Comparison of ENCODE assay signal across 29 cellular contexts in the genomic region with DNA sequence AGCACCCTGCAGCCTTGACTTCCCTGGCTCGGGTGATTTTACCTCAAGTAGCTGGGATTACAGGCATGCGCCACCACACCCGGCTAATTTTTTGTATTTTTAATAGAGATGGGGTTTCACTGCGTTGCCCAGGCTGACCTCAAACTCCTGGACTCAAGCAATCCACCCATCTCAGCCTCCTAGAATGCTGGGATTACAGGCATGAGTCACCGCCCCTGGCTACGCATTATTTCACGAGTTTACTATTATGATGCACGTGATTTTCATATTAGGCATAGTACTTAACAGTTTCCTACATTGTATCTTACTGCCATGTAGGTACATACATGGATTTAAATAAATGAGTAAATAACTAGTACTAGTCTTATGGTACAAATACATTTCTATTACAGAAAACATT.
"Had no signal": no experiment of that assay in that cellular context is flagged by ENCODE, and none has a peak within 500 bp of the region (broad histone marks: within the 10 kb centered on the region; RNA-seq: fewer than 3 reads in every experiment).

No MANE protein-coding gene starts in this region.

- ATAC-seq: activated CD8-positive, alpha-beta memory T cell treated with anti-CD3 and anti-CD28 coated beads, Interleukin-2, amount 10 ng/mL, durations not matched to agents 7 days and 5 days; PC-3; Right ventricle myocardium inferior had no signal

- H3K27ac ChIP-seq: ascending aorta, KMS-11, Peyer's patch, RWPE1, WERI-Rb-1 had no signal

- H3K4me2 ChIP-seq: KMS-11 had no signal

- H3K4me1 ChIP-seq: ascending aorta had no signal

- H3K9me3 ChIP-seq: ascending aorta, Peyer's patch had no signal

- H3K36me3 ChIP-seq: WERI-Rb-1 had no signal

- H3K9ac ChIP-seq: KMS-11 had no signal

- DNase-seq: activated CD4-positive, alpha-beta memory T cell treated with anti-CD3 and anti-CD28 coated beads, Interleukin-2, amount 10 ng/mL, durations not matched to agents 7 days and 5 days; activated CD4-positive, alpha-beta T cell treated with anti-CD3 and anti-CD28 coated beads for 1 hour; activated CD4-positive, alpha-beta T cell treated with anti-CD3 and anti-CD28 coated beads for 48 hours; activated CD4-positive, CD25-positive, alpha-beta regulatory T cell; activated CD8-positive, alpha-beta memory T cell treated with anti-CD3 and anti-CD28 coated beads for 24 hours; activated CD8-positive, alpha-beta memory T cell treated with anti-CD3 and anti-CD28 coated beads, Interleukin-2, amount 10 ng/mL, durations not matched to agents 7 days and 5 days; activated effector memory CD4-positive, alpha-beta T cell treated with anti-CD3 and anti-CD28 coated beads, Interleukin-2, amount 50 U/mL, for 16 hours; activated naive CD4-positive, alpha-beta T cell; activated naive CD4-positive, alpha-beta T cell treated with anti-CD3 and anti-CD28 coated beads, Interleukin-2, amount 50 U/mL, for 16 hours; activated naive CD8-positive, alpha-beta T cell treated with anti-CD3 and anti-CD28 coated beads for 36 hours; amygdala; NCI-H1105; NCI-H1417 treated with DMSO at 0.1 percent for 48 hours; NCI-H1694; NCI-H1930; NCI-H345; NCI-H526; NCI-H748 treated with DMSO at 0.1 percent for 48 hours; NK-92 treated with Interleukin-12 subunit alpha and Interleukin-12 subunit beta, amount 100 ng/mL, for 24 hours; PC-3; Peyer's patch; SIG-M5; SW 1271; T1000; WERI-Rb-1 had no signal

- H3K4me3 ChIP-seq: ascending aorta, Peyer's patch had no signal

- H3K27me3 ChIP-seq: ascending aorta, Peyer's patch had no signal
